19 cellular contexts compared by ENCODE assay signal in genomic region chr22:20011993-20012740, GRCh38.
"Had no signal": no experiment of that assay in that cellular context is flagged by ENCODE, and none has a peak within 500 bp of the region (broad histone marks: within the 10 kb centered on the region; RNA-seq: fewer than 3 reads in every experiment).

No MANE protein-coding gene starts in this region.

- H3K27me3 ChIP-seq: esophagus muscularis mucosa, gastroesophageal sphincter, tibial artery, uterus had no signal

- H3K79me2 ChIP-seq: hepatocyte had no signal

- H3K9me3 Mint-ChIP-seq: activated CD4-positive, alpha-beta T cell treated with anti-CD3 and anti-CD28 coated beads, Interleukin-2, amount 10 ng/mL, durations not matched to agents 7 days and 5 days; activated naive CD4-positive, alpha-beta T cell treated with anti-CD3 and anti-CD28 coated beads, Interleukin-2, amount 50 U/mL, for 72 hours; dendritic cell treated with granulocyte-macrophage colony-stimulating factor and Interleukin-4, amounts not matched to agents 40 ng/mL and 50 ng/mL, for 4 days had no signal

- H3K36me3 Mint-ChIP-seq: activated naive CD4-positive, alpha-beta T cell treated with anti-CD3 and anti-CD28 coated beads, Interleukin-2, amount 50 U/mL, for 72 hours had no signal

- ATAC-seq: activated naive CD4-positive, alpha-beta T cell treated with anti-CD3 and anti-CD28 coated beads, Interleukin-2, amount 50 U/mL, for 72 hours; gastroesophageal sphincter; left lobe of liver; stimulated activated naive CD8-positive, alpha-beta T cell treated with anti-CD3 and anti-CD28 coated beads, Interleukin-15, Interleukin-2, amounts not matched to agents 100 U/mL and 50 U/mL, for 24 hours had no signal

- H3K4me3 Mint-ChIP-seq: activated CD4-positive, alpha-beta T cell treated with anti-CD3 and anti-CD28 coated beads, Interleukin-2, amount 10 ng/mL, durations not matched to agents 7 days and 5 days; dendritic cell treated with granulocyte-macrophage colony-stimulating factor and Interleukin-4, amounts not matched to agents 40 ng/mL and 50 ng/mL, for 4 days had no signal

- DNase-seq: activated CD4-positive, alpha-beta T cell treated with anti-CD3 and anti-CD28 coated beads, Interleukin-2, amount 10 ng/mL, durations not matched to agents 7 days and 5 days; activated gamma-delta T cell; effector CD8-positive, alpha-beta T cell; mammary epithelial cell; midbrain; stimulated activated CD4-positive, alpha-beta T cell treated with anti-CD3 and anti-CD28 coated beads, Interleukin-2, amount 100 ng/mL, for 24 hours; stimulated activated naive CD8-positive, alpha-beta T cell treated with anti-CD3 and anti-CD28 coated beads, Interleukin-15, Interleukin-2, amounts not matched to agents 100 U/mL and 50 U/mL, for 24 hours; T-helper 1 cell; T-helper 9 cell; uterus had no signal

- H3K27ac Mint-ChIP-seq: activated CD4-positive, alpha-beta T cell treated with anti-CD3 and anti-CD28 coated beads, Interleukin-2, amount 10 ng/mL, durations not matched to agents 7 days and 5 days; dendritic cell treated with granulocyte-macrophage colony-stimulating factor and Interleukin-4, amounts not matched to agents 40 ng/mL and 50 ng/mL, for 4 days had no signal

- H3K4me2 ChIP-seq: hepatocyte had no signal

- H3K36me3 ChIP-seq: esophagus muscularis mucosa, gastroesophageal sphincter, neutrophil, tibial artery, uterus had no signal

- H3K9me3 ChIP-seq: esophagus muscularis mucosa, gastroesophageal sphincter, neutrophil, tibial artery, uterus had no signal

- H3K27ac ChIP-seq: esophagus muscularis mucosa, gastroesophageal sphincter, hepatocyte, neutrophil, parathyroid adenoma, tibial artery, uterus had no signal

- H3K4me3 ChIP-seq: esophagus muscularis mucosa, gastroesophageal sphincter, hepatocyte, tibial artery, uterus had no signal

- H2AFZ ChIP-seq: hepatocyte, parathyroid adenoma had no signal
